Comparison of ENCODE assay signal across 8 cellular contexts in the genomic region with DNA sequence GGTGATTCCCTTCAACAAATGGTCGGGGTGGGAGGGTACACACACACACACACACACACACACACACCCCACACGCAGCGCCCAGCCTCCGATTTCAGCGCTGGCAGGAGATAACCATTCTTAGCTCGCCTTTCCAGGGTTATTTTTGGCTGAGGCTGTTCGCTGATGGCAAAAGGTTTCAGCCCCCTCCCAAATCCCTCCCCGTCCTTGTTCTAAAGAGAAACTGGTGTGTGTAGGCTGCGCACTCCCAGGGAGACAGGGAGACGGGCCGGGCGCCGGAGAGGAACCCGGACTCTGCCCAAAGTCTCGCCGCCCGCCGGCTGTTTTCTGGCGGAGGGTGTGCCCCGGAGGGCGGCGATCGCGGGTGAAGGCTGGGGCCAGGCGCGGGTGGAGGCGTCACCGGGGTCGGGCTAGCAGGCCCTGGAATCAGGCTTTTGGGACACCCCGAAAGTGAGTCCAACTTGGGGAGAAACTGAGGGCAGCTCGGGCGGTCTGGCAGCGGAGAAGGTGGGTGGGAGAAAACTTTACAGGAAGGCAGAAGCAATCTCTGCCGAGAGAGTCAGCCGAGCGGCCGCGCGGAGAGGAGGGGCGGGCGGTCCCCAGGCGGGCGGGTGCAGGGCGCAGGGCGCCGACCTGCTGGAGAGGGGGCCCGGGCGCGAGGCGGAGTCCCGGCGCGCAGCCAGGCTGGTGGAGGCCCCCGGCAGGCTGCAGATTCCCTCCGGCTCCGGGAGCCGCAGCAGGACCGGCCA. TPM values are rescaled to one million over a fixed set of nuclear protein-coding genes. Genes with fewer than 3 reads are reported as not detected.
DNase-seq lines count a peak whose midpoint lies in the region; ATAC-seq, FAIRE-seq and TF ChIP-seq lines count a peak whose summit lies in the region.
"Not testable (repeated sequence)": the region's sequence is repeated elsewhere in the genome, so short reads cannot be mapped to it uniquely, and the experiment has no call there.

A gene (plus strand): TSS at position 242 of the 749 bp plus-strand sequence. CDS start 517 bp downstream, outside the sequence.

- intact Hi-C loops in HepG2 (cut with micrococcal nuclease; ENCODE audit: unreplicated experiment), result not testable (repeated sequence)

- H4K20me1 ChIP-seq in HepG2 (ENCODE audit: insufficient read depth, low read length), result not testable (repeated sequence)

- not testable (repeated sequence) for TF ChIP-seq RAD21 in HepG2 (CRISPR knock-in tag; IDR thresholded peaks at IDR 0.05)

- H3K27ac Mint-ChIP-seq in T-cell, result not testable (repeated sequence)

- H3K27me3 Mint-ChIP-seq in T-cell, result peaks cover 19 to 22% of the 10 kb centered on the region in 2 donors

- CTCF ChIA-PET in T-cell (lab: Charles Lee); HepG2 (lab: Yijun Ruan, JAX; ENCODE audit: low intra/inter-chr PET ratio, low total read pairs): not testable (repeated sequence)

- in situ Hi-C loops in HAP-1 (cut with MboI; ENCODE audit: low sequenced_read_pairs); astrocyte of the spinal cord (cut with HindIII; ENCODE audit: low sequenced_read_pairs); HepG2 (cut with HindIII; ENCODE audit: extremely low pct_ligation_motif_present, low pct_unique_long_range_greater_than_20kb): not testable (repeated sequence)

- ATAC-seq in T-cell (replicated peaks in 1 of 4) (peak; percentile 34 to 56 (median 40)), HepG2 (peak; percentile 91)

- not testable (repeated sequence) for H3K36me3 Mint-ChIP-seq in T-cell

- peak within 1 kb of the TSS; percentile 69 for H3K4me2 ChIP-seq in HepG2 (ENCODE audit: low read depth, low read length)
- H3K4me2 ChIP-seq in parathyroid adenoma (ENCODE audit: low read length), result peak within 1 kb of the TSS; percentile 60

- not testable (repeated sequence) for BruUV-seq in HepG2 (replicated peaks; lab: Mats Ljungman, UMichigan)

- DNase-seq in Daoy (ENCODE audit: low read depth) (peak; percentile 25), HAP-1 (ENCODE audit: low spot score in 2 of 2) (peak in 1 of 2 experiments; percentile 47), T-cell (peak in 1 of 34 experiments; percentile 2), fibroblast of pulmonary artery (ENCODE audit: low read depth) (peak; percentile 1)
- not testable (repeated sequence) for DNase-seq in astrocyte of the spinal cord (ENCODE audit: low read depth, low spot score); HepG2 (ENCODE audit: low spot score); tibial nerve (ENCODE audit: low spot score in 2 of 2)

- H3K9me3 Mint-ChIP-seq in T-cell, result not testable (repeated sequence)

- H3K36me3 ChIP-seq in HAP-1 (replicated peaks); HepG2 (replicated peaks in 1 of 2; ENCODE audit: control insufficient read depth in 1 of 2, insufficient read depth in 2 of 2, low read length in 2 of 2); parathyroid adenoma (ENCODE audit: control insufficient read depth, insufficient read depth, low read length); tibial nerve: not testable (repeated sequence)

- H3K27me3 ChIP-seq in HAP-1 (ENCODE audit: low read depth); HepG2 (ENCODE audit: control insufficient read depth in 1 of 2, insufficient read depth in 2 of 2, low read length in 2 of 2); parathyroid adenoma (ENCODE audit: control insufficient read depth, insufficient read depth, low read length); tibial nerve: not testable (repeated sequence)

- WGBS in HepG2 (ENCODE audit: low lambda C conversion rate), result under 1% methylated on average over 25 of the region's 58 CpGs
- WGBS in tibial nerve, 2 donors, result 0 to 1% methylated on average over 47 of the region's 58 CpGs

- H3K4me1 ChIP-seq in HAP-1; HepG2 (ENCODE audit: insufficient read depth, low read length); parathyroid adenoma; tibial nerve: not testable (repeated sequence)

- H3K9me3 ChIP-seq in HAP-1; HepG2 (ENCODE audit: low read length); parathyroid adenoma (ENCODE audit: control insufficient read depth, low read length); tibial nerve: not testable (repeated sequence)

- H3K27ac ChIP-seq in HepG2 (ENCODE audit: extremely low read length, insufficient read depth, low read length); parathyroid adenoma: not testable (repeated sequence)
- peak within 1 kb of the TSS in 3 of 4 donors; percentile 65 to 72 (median 65) for H3K27ac ChIP-seq in tibial nerve

- not testable (repeated sequence) for TF ChIP-seq EP300 in HepG2 (IDR thresholded peaks at IDR 0.05; ENCODE audit: low read depth in 2 of 2, low read length in 2 of 2); HepG2 (CRISPR knock-in tag; IDR thresholded peaks at IDR 0.05; ENCODE audit: borderline replicate concordance); tibial nerve (IDR thresholded peaks at IDR 0.05)

- not testable (repeated sequence) for H3K4me1 Mint-ChIP-seq in T-cell

- peak within 1 kb of the TSS; percentile 43 to 66 (median 52) for H3K4me3 Mint-ChIP-seq in T-cell

- not testable (repeated sequence) for TF ChIP-seq POLR2A in HepG2 (IDR thresholded peaks at IDR 0.05; ENCODE audit: insufficient read depth in 1 of 2, low read depth in 2 of 2, low read length in 2 of 2); tibial nerve (IDR thresholded peaks at IDR 0.05)

- H3K9ac ChIP-seq in HepG2 (ENCODE audit: insufficient read depth, low read depth, low read length); parathyroid adenoma: not testable (repeated sequence)

- H2AFZ ChIP-seq in HepG2 (ENCODE audit: low read length), result not testable (repeated sequence)
- H2AFZ ChIP-seq in parathyroid adenoma, result peak within 1 kb of the TSS; percentile 53

- POLR2A ChIA-PET in T-cell (lab: Charles Lee), result interaction anchor here in 1 of 2 donors (0.5 kb wide), 1 partner anchor 656 kb away, joined by 3 read pairs; no protein-coding TSS in a partner anchor
- POLR2A ChIA-PET in HepG2 (lab: Yijun Ruan, JAX), result not testable (repeated sequence)

- FAIRE-seq in HepG2 (lab: Jason Lieb, UNC), result not testable (repeated sequence)

- H3K79me2 ChIP-seq in HepG2 (ENCODE audit: insufficient read depth, low read length); parathyroid adenoma: not testable (repeated sequence)

- H3K4me3 ChIP-seq in HAP-1, result peak within 1 kb of the TSS; percentile 34
- peak within 1 kb of the TSS; percentile 13 for H3K4me3 ChIP-seq in astrocyte of the spinal cord (ENCODE audit: low read depth, low read length)
- peak within 1 kb of the TSS; percentile 42 for H3K4me3 ChIP-seq in fibroblast of pulmonary artery (replicated peaks; ENCODE audit: low read depth, low read length)
- H3K4me3 ChIP-seq in HepG2 (replicated peaks in 1 of 3; ENCODE audit: insufficient read depth in 1 of 3, low read depth in 2 of 3, low read length in 3 of 3), result peak within 1 kb of the TSS; percentile 43 to 52 (median 52); a peak in 4 of 6 replicates
- peak within 1 kb of the TSS; percentile 57 for H3K4me3 ChIP-seq in parathyroid adenoma (ENCODE audit: low read depth, low read length)
- H3K4me3 ChIP-seq in tibial nerve, result peak within 1 kb of the TSS; percentile 31 to 68 (median 61)

- not testable (repeated sequence) for TF ChIP-seq CTCF in astrocyte of the spinal cord (IDR thresholded peaks at IDR 0.05; ENCODE audit: low read depth, low read length); fibroblast of pulmonary artery (IDR thresholded peaks at IDR 0.05; ENCODE audit: low read length, missing control alignments); HepG2 (CRISPR knock-in tag; IDR thresholded peaks at IDR 0.05); parathyroid adenoma (IDR thresholded peaks at IDR 0.05); tibial nerve (IDR thresholded peaks at IDR 0.05)

RNA-seq across cellular contexts. Expression of the gene that starts here (rescaled TPM):
- 0.57 TPM in 1 of 2 replicates, not detected in the other for total RNA-seq in Daoy (2014; rRNA removed; shearing (Covaris generic))
- total RNA-seq in T-cell, result under 1 TPM in 4 of 5 donors, not detected in 1; 0.20 to 0.69 (median 0.32) TPM
- total RNA-seq in HepG2 (2016; rRNA removed; fragmentation: Illumina TruSeq; extraction: Trizol), result not detected in 2 replicates
- total RNA-seq in HepG2 (2016; cell fraction: cytosol; rRNA removed; fragmentation: Illumina TruSeq; extraction: Trizol; ENCODE audit: low read depth), result not detected in 2 replicates
- total RNA-seq in HepG2 (2016; cell fraction: insoluble cytoplasmic fraction; rRNA removed; fragmentation: Illumina TruSeq; extraction: Trizol), result not detected in 2 replicates
- not detected in 2 replicates for total RNA-seq in HepG2 (2016; cell fraction: membrane; rRNA removed; fragmentation: Illumina TruSeq; extraction: Trizol)
- total RNA-seq in HepG2 (2016; cell fraction: nucleus; rRNA removed; fragmentation: Illumina TruSeq; extraction: Trizol), result not detected in 2 replicates
- 0.01 TPM in 1 of 2 replicates, not detected in the other for polyA plus RNA-seq in HepG2 (2011; rRNA removed)
- polyA plus RNA-seq in HepG2 (2011; cell fraction: cytosol; rRNA removed), result not detected in 2 replicates
- not detected in 2 replicates for polyA plus RNA-seq in HepG2 (2011; cell fraction: nucleus; rRNA removed)
- polyA plus RNA-seq in HepG2 (2012), result not detected in 2 replicates
- polyA plus RNA-seq in HepG2 (2016; cell fraction: cytosol; fragmentation: Illumina TruSeq; extraction: Trizol; ENCODE audit: low read depth), result not detected in 2 replicates
- not detected in 2 replicates for polyA plus RNA-seq in HepG2 (2016; cell fraction: insoluble cytoplasmic fraction; fragmentation: Illumina TruSeq; extraction: Trizol; ENCODE audit: low read depth)
- not detected in 2 replicates for polyA plus RNA-seq in HepG2 (2016; cell fraction: membrane; fragmentation: Illumina TruSeq; extraction: Trizol; ENCODE audit: low read depth)
- polyA plus RNA-seq in HepG2 (2016; cell fraction: nucleus; fragmentation: Illumina TruSeq; extraction: Trizol; ENCODE audit: insufficient read depth, low read depth), result not detected in 2 replicates
- polyA minus RNA-seq in HepG2 (2011; rRNA and poly(A)+ RNA removed; ENCODE audit: low replicate concordance), result not detected in 2 replicates
- polyA minus RNA-seq in HepG2 (2011; cell fraction: cytosol; rRNA and poly(A)+ RNA removed), result not detected in 2 replicates
- not detected in 2 replicates for polyA minus RNA-seq in HepG2 (2011; cell fraction: nucleus; rRNA and poly(A)+ RNA removed)
- 10 to 100 TPM; 20.1 to 43.1 (median 27.0) TPM for total RNA-seq in tibial nerve

Comparison
In these comparisons a context has a peak if more than half of its experiments do, and no peak if none do; other contexts are left out.
1. RNA of the gene that starts here (total RNA-seq): 20.1 to 43.1 TPM in tibial nerve; 0.57 TPM in Daoy, 0.20 to 0.69 TPM in T-cell and not detected in HepG2; every median in the first group is over 10 times any median in the second.
2. Peak in DNase-seq in Daoy; RNA of the gene not detected or under 1 TPM.
3. Peak in ATAC-seq in T-cell; RNA of the gene not detected or under 1 TPM.
4. Peak in ATAC-seq, H3K4me3 ChIP-seq and H3K4me2 ChIP-seq in HepG2; RNA of the gene not detected or under 1 TPM.
5. Peak in every context shown above with its lines, with median percentiles within 50 percentile points of each other: H3K4me3 ChIP-seq.